In genomic region chr9:36023260-36024048, GRCh38 we compare ENCODE assay signal across 8 cellular contexts. TPM values are rescaled to one million over a fixed set of nuclear protein-coding genes. Genes with fewer than 3 reads are reported as not detected.
A peak's percentile ranks its signal among the peaks of the same experiment; 100 is the strongest.
DNase-seq lines count a peak whose midpoint lies in the region; ATAC-seq and TF ChIP-seq lines count a peak whose summit lies in the region.

No MANE protein-coding gene starts in this region.

- no peak for ATAC-seq in GM18498 (IDR thresholded peaks at IDR 0.05; ENCODE audit: unreplicated experiment)

- no peak overlapping the region for H3K4me3 Mint-ChIP-seq in immature natural killer cell

- H3K36me3 Mint-ChIP-seq in immature natural killer cell = no peaks in the 10 kb centered on the region

- no peak overlapping the region for H3K4me3 ChIP-seq in brain microvascular endothelial cell (ENCODE audit: low read depth, low read length)

- H3K27me3 ChIP-seq in brain microvascular endothelial cell (replicated peaks) = no peaks in the 10 kb centered on the region

- H3K27ac Mint-ChIP-seq in immature natural killer cell = no peak overlapping the region

- H3K27ac ChIP-seq in brain microvascular endothelial cell = no peak overlapping the region

- in situ Hi-C loops in brain microvascular endothelial cell (cut with HindIII; ENCODE audit: low pct_ligation_motif_present, low sequenced_read_pairs) = no loop called here

- peak; percentile 90 for TF ChIP-seq CTCF in brain microvascular endothelial cell (IDR thresholded peaks at IDR 0.05; ENCODE audit: low read depth, low read length, missing control alignments)

- no peaks in the 10 kb centered on the region for H3K36me3 ChIP-seq in brain microvascular endothelial cell (replicated peaks)

- H3K27me3 Mint-ChIP-seq in immature natural killer cell (ENCODE audit: low read depth in 3 of 3) = peaks cover 0 to 2% (median 0%) of the 10 kb centered on the region in 3 donors

- no peaks in the 10 kb centered on the region for H3K9me3 Mint-ChIP-seq in immature natural killer cell

- H3K4me1 Mint-ChIP-seq in immature natural killer cell = no peaks in the 10 kb centered on the region

- DNase-seq in activated gamma-delta T cell treated with Interleukin-2 at 50 U/mL for 16 hours = peak; percentile 54
- DNase-seq in activated gamma-delta T cell (lab: John Stamatoyannopoulos, UW) = no peak
- DNase-seq in NCI-H2029 (lab: John Stamatoyannopoulos, UW) = peak; percentile 63
- DNase-seq in UCSD-AML1 (lab: John Stamatoyannopoulos, UW; ENCODE audit: unreplicated experiment) = peak; percentile 51
- peak; percentile 69 for DNase-seq in brain microvascular endothelial cell
- DNase-seq in immature natural killer cell = peak; percentile 32 to 44 (median 33)
- peak; percentile 30 to 45 (median 39) for DNase-seq in stimulated activated CD4-positive, alpha-beta T cell treated with anti-CD3 and anti-CD28 coated beads, Interleukin-1b, Interleukin-23, amount 100 ng/mL, for 24 hours (ENCODE audit: low read depth in 4 of 4, low spot score in 1 of 4)

RNA-seq across cellular contexts. Expression of gene RECK, which starts 13.3 kb away (rescaled TPM):
- polyA plus RNA-seq in immature natural killer cell = 10 to 100 TPM in 2 of 3 donors, 1 to 10 TPM in 1; 7.8 to 14.4 (median 13.8) TPM
